Comparison of ENCODE assay signal across 8 cellular contexts in the genomic region with DNA sequence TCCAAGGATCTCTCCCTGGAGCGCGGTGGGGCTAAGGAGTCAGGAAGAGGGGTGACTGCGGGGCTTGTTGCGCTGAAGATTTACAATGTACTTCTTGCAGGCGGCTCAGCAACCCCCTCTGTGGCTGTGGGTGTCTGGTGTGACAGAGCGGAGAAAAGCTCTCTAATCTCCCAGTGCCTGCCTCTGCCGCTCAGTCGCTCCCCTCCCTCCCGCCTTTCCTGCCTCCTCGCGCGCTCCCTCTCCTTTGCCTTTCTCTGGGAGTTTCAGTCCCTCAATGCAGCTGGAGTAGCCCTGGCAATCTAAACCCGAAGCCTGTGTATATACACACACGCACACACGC. TPM values are rescaled to one million over a fixed set of nuclear protein-coding genes. Genes with fewer than 3 reads are reported as not detected.
DNase-seq lines count a peak whose midpoint lies in the region; ATAC-seq, FAIRE-seq and TF ChIP-seq lines count a peak whose summit lies in the region.

No MANE protein-coding gene starts in this region.

- no peak overlapping the region for H3K4ac ChIP-seq in trophoblast cell (ENCODE audit: low read depth, low read length)

- H3K27ac ChIP-seq in SK-N-SH (ENCODE audit: low read depth in 2 of 2, low read length in 1 of 2) (peak overlapping the region in 1 of 2 experiments; percentile 43; a peak in 1 of 4 replicates), trophoblast cell (ENCODE audit: low read depth, low read length) (peak overlapping the region; percentile 8), small intestine (ENCODE audit: low read depth in 1 of 2, low read length in 1 of 2) (no peak overlapping the region)

- H3K4me2 ChIP-seq in SK-N-SH (peak overlapping the region; percentile 87), trophoblast cell (ENCODE audit: low read length) (peak overlapping the region; percentile 97)

- H3K79me2 ChIP-seq in SK-N-SH (ENCODE audit: insufficient read depth) (0 out of 2 replicates have a peak, but pooled peaks cover 3% of the 10 kb centered on the region), trophoblast cell (ENCODE audit: control insufficient read depth, insufficient read depth, low read length, poor library complexity) (peaks cover 2% of the 10 kb centered on the region)

- TF ChIP-seq EP300 in SK-N-SH (IDR thresholded peaks at IDR 0.05; ENCODE audit: borderline replicate concordance in 1 of 2, low read depth in 1 of 2, low read length in 1 of 2) = no peak

- no peaks in the 10 kb centered on the region for H3F3A ChIP-seq in SK-N-SH (replicated peaks; ENCODE audit: insufficient read depth)

- peak overlapping the region; percentile 54 for H3K4me3 ChIP-seq in HAP-1
- peak overlapping the region; percentile 46 to 69; a peak in 3 of 4 replicates for H3K4me3 ChIP-seq in SK-N-SH (ENCODE audit: low read depth in 2 of 2, low read length in 1 of 2)
- H3K4me3 ChIP-seq in trophoblast cell (ENCODE audit: low read depth, low read length) = peak overlapping the region; percentile 75
- H3K4me3 ChIP-seq in small intestine (ENCODE audit: low read depth in 1 of 2, low read length in 2 of 2) = peak overlapping the region in 1 of 2 donors; percentile 35

- TF ChIP-seq CTCF in SK-N-SH (IDR thresholded peaks at IDR 0.05) (no peak; the same call in 1 of the 2 replicates), omental fat pad (IDR thresholded peaks at IDR 0.05) (no peak)

- H2BK120ac ChIP-seq in trophoblast cell (ENCODE audit: insufficient read depth, low read length, poor library complexity) = no peak overlapping the region

- H3K36me3 ChIP-seq in HAP-1 (replicated peaks) (no peaks in the 10 kb centered on the region), SK-N-SH (replicated peaks in 1 of 2; ENCODE audit: control insufficient read depth in 1 of 2, insufficient read depth in 2 of 2, low read length in 1 of 2) (no peaks in the 10 kb centered on the region), trophoblast cell (ENCODE audit: control insufficient read depth in 1 of 2, insufficient read depth in 2 of 2, low read length in 2 of 2) (no peaks in the 10 kb centered on the region), small intestine (ENCODE audit: control insufficient read depth in 2 of 2, insufficient read depth in 2 of 2, low read length in 2 of 2) (no peaks in the 10 kb centered on the region)

- CTCF ChIA-PET in SK-N-SH (lab: Yijun Ruan, JAX) = no interaction called here

- H4K8ac ChIP-seq in trophoblast cell (ENCODE audit: low read depth, low read length) = no peak overlapping the region

- H4K20me1 ChIP-seq in SK-N-SH (ENCODE audit: insufficient read depth) = no peaks in the 10 kb centered on the region

- H3K18ac ChIP-seq in trophoblast cell (ENCODE audit: low read length) = no peak overlapping the region

- peaks cover 5% of the 10 kb centered on the region for H3K79me1 ChIP-seq in trophoblast cell (ENCODE audit: low read length)

- no peak overlapping the region for H3K14ac ChIP-seq in trophoblast cell (ENCODE audit: low read length)

- H4K12ac ChIP-seq in trophoblast cell (ENCODE audit: low read depth, low read length) = no peak overlapping the region

- FAIRE-seq in small intestine (lab: Jason Lieb, UNC) = no peak

- H3K27me3 ChIP-seq in HAP-1 (ENCODE audit: low read depth) = peaks cover 15% of the 10 kb centered on the region
- no peaks in the 10 kb centered on the region for H3K27me3 ChIP-seq in SK-N-SH (ENCODE audit: insufficient read depth)
- peaks cover 15% of the 10 kb centered on the region for H3K27me3 ChIP-seq in trophoblast cell (ENCODE audit: insufficient read depth, low read length)
- H3K27me3 ChIP-seq in small intestine (ENCODE audit: control insufficient read depth in 2 of 2, insufficient read depth in 2 of 2, low read length in 2 of 2) = peaks cover 13 to 18% of the 10 kb centered on the region in 2 donors

- H3K9ac ChIP-seq in SK-N-SH = peak overlapping the region; percentile 49; the same call in 1 of the 2 replicates
- H3K9ac ChIP-seq in trophoblast cell (ENCODE audit: low read length) = peak overlapping the region; percentile 42

- DNase-seq in HAP-1 (ENCODE audit: low spot score in 2 of 2) (peak; percentile 73 to 79), SK-N-SH (peak; percentile 51), globus pallidus (ENCODE audit: low spot score) (peak; percentile 43), trophoblast cell (peak in 1 of 2 donors; percentile 11), NCI-H345 (lab: John Stamatoyannopoulos, UW) (no peak), omental fat pad (ENCODE audit: low spot score) (no peak), small intestine (no peak)

- ATAC-seq in omental fat pad (ENCODE audit: low FRiP score) (no peak), GM18867 (IDR thresholded peaks at IDR 0.05; ENCODE audit: unreplicated experiment) (no peak)

- H2BK5ac ChIP-seq in trophoblast cell (ENCODE audit: low read depth, low read length, poor library complexity) = no peak overlapping the region

- H2BK12ac ChIP-seq in trophoblast cell (ENCODE audit: low read length) = no peak overlapping the region

- no peak overlapping the region for H2AK5ac ChIP-seq in trophoblast cell (ENCODE audit: low read length)

- H3K9me2 ChIP-seq in SK-N-SH = no peaks in the 10 kb centered on the region

- H3K9me3 ChIP-seq in HAP-1 = no peaks in the 10 kb centered on the region
- no peaks in the 10 kb centered on the region for H3K9me3 ChIP-seq in SK-N-SH
- H3K9me3 ChIP-seq in trophoblast cell (ENCODE audit: insufficient read depth, low read depth, low read length) = peaks cover 2% of the 10 kb centered on the region
- H3K9me3 ChIP-seq in small intestine (ENCODE audit: control insufficient read depth, low read depth) = no peaks in the 10 kb centered on the region

- in situ Hi-C loops in HAP-1 (cut with MboI; ENCODE audit: low sequenced_read_pairs) = no loop called here

- WGBS in SK-N-SH (ENCODE audit: low lambda C conversion rate) = 8% methylated on average over 14 of the region's 15 CpGs
- WGBS in trophoblast cell (ENCODE audit: extremely low coverage, insufficient coverage, insufficient read length) = no CpG with 5 or more reads among the region's 15 CpGs
- WGBS in small intestine, 3 donors = 1 to 4% (median 3%) methylated on average over 15 of the region's 15 CpGs

- no peak for TF ChIP-seq RAD21 in SK-N-SH (IDR thresholded peaks at IDR 0.05; ENCODE audit: low read length)

- H2AFZ ChIP-seq in SK-N-SH (ENCODE audit: low read depth) (peak overlapping the region; percentile 77; the same call in 1 of the 2 replicates), trophoblast cell (ENCODE audit: insufficient read depth, low read length, poor library complexity) (peak overlapping the region; percentile 55)

- peaks cover 10% of the 10 kb centered on the region; the same call in 1 of the 2 replicates for H3K4me1 ChIP-seq in HAP-1
- peaks cover 3 to 6% of the 10 kb centered on the region in 2 experiments; a peak in 1 of 4 replicates for H3K4me1 ChIP-seq in SK-N-SH (ENCODE audit: control insufficient read depth in 1 of 2, insufficient read depth in 2 of 2, low read depth in 1 of 2, low read length in 1 of 2)
- peaks cover 6 to 10% of the 10 kb centered on the region in 2 experiments for H3K4me1 ChIP-seq in trophoblast cell (ENCODE audit: control insufficient read depth in 1 of 2, insufficient read depth in 2 of 2, low read length in 2 of 2)
- H3K4me1 ChIP-seq in small intestine (ENCODE audit: control insufficient read depth in 2 of 2, insufficient read depth in 1 of 2, low read depth in 1 of 2, low read length in 1 of 2) = no peaks in the 10 kb centered on the region

- POLR2A ChIA-PET in SK-N-SH (lab: Yijun Ruan, JAX) = no interaction called here

- no peak overlapping the region for H3K23ac ChIP-seq in trophoblast cell (ENCODE audit: low read length)

- no peak overlapping the region for H4K91ac ChIP-seq in trophoblast cell (ENCODE audit: low read depth, low read length)

TF ChIP-seq in SK-N-SH, 30 proteins besides CTCF, POLR2A, EP300 and RAD21:
- TF ChIP-seq RXRA (IDR thresholded peaks at IDR 0.05; ENCODE audit: borderline replicate concordance, low read depth) (no peak), GATA2 (CRISPR knock-in tag; IDR thresholded peaks at IDR 0.05) (no peak)
- TF ChIP-seq, protein P1, sequence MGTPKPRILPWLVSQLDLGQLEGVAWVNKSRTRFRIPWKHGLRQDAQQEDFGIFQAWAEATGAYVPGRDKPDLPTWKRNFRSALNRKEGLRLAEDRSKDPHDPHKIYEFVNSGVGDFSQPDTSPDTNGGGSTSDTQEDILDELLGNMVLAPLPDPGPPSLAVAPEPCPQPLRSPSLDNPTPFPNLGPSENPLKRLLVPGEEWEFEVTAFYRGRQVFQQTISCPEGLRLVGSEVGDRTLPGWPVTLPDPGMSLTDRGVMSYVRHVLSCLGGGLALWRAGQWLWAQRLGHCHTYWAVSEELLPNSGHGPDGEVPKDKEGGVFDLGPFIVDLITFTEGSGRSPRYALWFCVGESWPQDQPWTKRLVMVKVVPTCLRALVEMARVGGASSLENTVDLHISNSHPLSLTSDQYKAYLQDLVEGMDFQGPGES (IDR thresholded peaks at IDR 0.05; ENCODE audit: low read depth, low read length) = no peak
- TF ChIP-seq, protein P2, sequence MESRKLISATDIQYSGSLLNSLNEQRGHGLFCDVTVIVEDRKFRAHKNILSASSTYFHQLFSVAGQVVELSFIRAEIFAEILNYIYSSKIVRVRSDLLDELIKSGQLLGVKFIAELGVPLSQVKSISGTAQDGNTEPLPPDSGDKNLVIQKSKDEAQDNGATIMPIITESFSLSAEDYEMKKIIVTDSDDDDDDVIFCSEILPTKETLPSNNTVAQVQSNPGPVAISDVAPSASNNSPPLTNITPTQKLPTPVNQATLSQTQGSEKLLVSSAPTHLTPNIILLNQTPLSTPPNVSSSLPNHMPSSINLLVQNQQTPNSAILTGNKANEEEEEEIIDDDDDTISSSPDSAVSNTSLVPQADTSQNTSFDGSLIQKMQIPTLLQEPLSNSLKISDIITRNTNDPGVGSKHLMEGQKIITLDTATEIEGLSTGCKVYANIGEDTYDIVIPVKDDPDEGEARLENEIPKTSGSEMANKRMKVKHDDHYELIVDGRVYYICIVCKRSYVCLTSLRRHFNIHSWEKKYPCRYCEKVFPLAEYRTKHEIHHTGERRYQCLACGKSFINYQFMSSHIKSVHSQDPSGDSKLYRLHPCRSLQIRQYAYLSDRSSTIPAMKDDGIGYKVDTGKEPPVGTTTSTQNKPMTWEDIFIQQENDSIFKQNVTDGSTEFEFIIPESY (IDR thresholded peaks at IDR 0.05; ENCODE audit: borderline replicate concordance, low read depth) = no peak

RNA-seq across cellular contexts. Expression of a gene that starts 0.8 kb away (rescaled TPM):
- 0.46 and 1.1 TPM in 2 replicates for polyA plus RNA-seq in SK-N-SH (2012; rRNA removed)
- 1.1 TPM in 2 replicates for polyA plus RNA-seq in SK-N-SH (2012; cell fraction: cytosol; rRNA removed)
- polyA plus RNA-seq in SK-N-SH (2012; cell fraction: nucleus; rRNA removed) = 0.65 and 0.79 TPM in 2 replicates
- 3.2 and 4.3 TPM in 2 replicates for polyA plus RNA-seq in trophoblast cell (2013)
- total RNA-seq in omental fat pad = 10 to 100 TPM; 12.8 to 34.8 (median 14.8) TPM
- polyA plus RNA-seq in small intestine = 1 to 10 TPM in 2 of 3 donors, under 1 TPM in 1; 0.98 to 2.2 (median 1.3) TPM

Comparison
In these comparisons a context has a peak if more than half of its experiments do, and no peak if none do; other contexts are left out.
1. DNase-seq: peak in HAP-1 (2 of 2), SK-N-SH (single experiment) and globus pallidus (single experiment); none in NCI-H345 (single experiment), omental fat pad (single experiment) and small intestine (single experiment).